In the genomic region with DNA sequence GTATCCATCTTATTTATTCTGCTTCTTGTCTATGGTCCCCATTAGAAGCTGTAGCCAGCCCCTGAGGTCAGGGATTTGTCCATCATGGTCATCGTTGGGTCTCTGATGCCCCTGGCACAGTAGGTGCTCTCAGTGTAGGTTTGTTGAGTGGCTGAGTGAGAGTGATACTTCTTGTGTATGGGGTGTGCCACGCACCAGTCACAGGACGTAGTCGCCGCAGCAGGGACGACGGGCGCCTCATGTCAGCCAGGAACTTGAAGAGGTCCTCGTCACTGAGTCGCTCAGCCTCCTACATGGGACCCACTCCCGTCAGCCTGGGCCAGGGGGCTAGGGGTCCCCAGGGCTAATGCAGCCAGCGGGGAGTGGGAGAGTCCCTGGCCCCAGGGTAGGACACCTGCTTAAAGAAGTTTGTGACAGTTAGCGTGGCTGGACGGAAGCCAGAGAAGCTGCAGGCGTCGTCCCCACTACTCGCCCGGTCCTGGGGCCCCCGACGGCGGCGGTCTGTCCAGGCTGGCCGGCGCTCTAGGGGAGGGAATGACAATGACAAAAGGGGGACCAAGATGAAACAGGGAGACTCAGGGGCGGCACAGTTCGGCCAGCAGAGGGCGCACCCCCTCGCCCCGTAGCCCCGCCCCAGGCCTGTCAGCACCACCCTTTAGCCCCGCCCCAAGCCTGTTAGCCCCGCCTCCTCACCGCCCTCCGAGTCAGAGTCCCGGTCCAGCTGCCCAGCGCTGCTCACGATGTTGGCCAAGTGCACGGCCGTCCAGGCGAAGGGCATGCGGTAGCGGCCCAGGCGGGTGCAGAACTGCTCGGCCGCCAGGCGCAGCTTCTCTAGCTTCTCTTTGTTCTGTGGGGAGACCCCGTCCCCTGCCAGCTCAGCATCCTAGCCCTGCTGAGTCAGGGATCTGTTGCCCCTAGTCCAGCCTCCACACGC, we compare ENCODE assay signal across 8 cellular contexts. TPM values are rescaled to one million over a fixed set of nuclear protein-coding genes. Genes with fewer than 3 reads are reported as not detected.
DNase-seq lines count a peak whose midpoint lies in the region; ATAC-seq and TF ChIP-seq lines count a peak whose summit lies in the region.
"Had no signal": no experiment of that assay in that cellular context is flagged by ENCODE, and none has a peak within 500 bp of the region (broad histone marks: within the 10 kb centered on the region; RNA-seq: fewer than 3 reads in every experiment).

No MANE protein-coding gene starts in this region.

- TF ChIP-seq CTCF in GM12875 (IDR thresholded peaks at IDR 0.05; ENCODE audit: borderline replicate concordance, insufficient read depth, low read depth, low read length) (peak; percentile 89), KMS-11 (conservative IDR thresholded peaks at IDR 0.05; ENCODE audit: low read depth, low read length) (peak; percentile 78), adrenal gland (IDR thresholded peaks at IDR 0.05) (peak; percentile 57 to 91 (median 70)), retinal pigment epithelial cell (conservative IDR thresholded peaks at IDR 0.05; ENCODE audit: low read depth, low read length) (peak; percentile 73)

- H3K4me1 ChIP-seq in KMS-11 (ENCODE audit: low read depth, poor library complexity, severe bottlenecking) = peaks cover 5% of the 10 kb centered on the region
- H3K4me1 ChIP-seq in adrenal gland (replicated peaks in 1 of 2) = peaks cover 3 to 5% of the 10 kb centered on the region in 2 donors

- peak; percentile 19 to 65 for TF ChIP-seq POLR2A in adrenal gland (IDR thresholded peaks at IDR 0.05)

- H3K4me3 ChIP-seq in GM12875 (ENCODE audit: low read depth, low read length) = no peak overlapping the region
- no peak overlapping the region for H3K4me3 ChIP-seq in KMS-11 (IDR thresholded peaks at IDR 0.05; ENCODE audit: insufficient read depth, low read depth, low read length)
- no peak overlapping the region for H3K4me3 ChIP-seq in adrenal gland
- peak overlapping the region; percentile 20 for H3K4me3 ChIP-seq in retinal pigment epithelial cell (ENCODE audit: low read length)

- H3K4me2 ChIP-seq in KMS-11 = peak overlapping the region; percentile 88; the same call in 1 of the 2 replicates

- no peak overlapping the region for H3K9ac ChIP-seq in KMS-11

- H3K79me2 ChIP-seq in KMS-11 (ENCODE audit: insufficient read depth, low read depth) = no peaks in the 10 kb centered on the region

- intact Hi-C loops in adrenal gland (cut with DNase I) (no loop called here), left ventricle myocardium superior (cut with micrococcal nuclease) (no loop called here)

- DNase-seq in T-helper 1 cell (peak; percentile 64 to 83 (median 74)), adrenal gland (peak; percentile 98 to 99 (median 98)), left ventricle myocardium superior (peak; percentile 96), retinal pigment epithelial cell (ENCODE audit: low read depth) (peak; percentile 15)

- peak overlapping the region; percentile 61; the same call in 1 of the 2 replicates for H2AFZ ChIP-seq in KMS-11 (ENCODE audit: low read depth)

- H3K27ac ChIP-seq in KMS-11 = no peak overlapping the region
- H3K27ac ChIP-seq in adrenal gland = peak overlapping the region in 3 of 5 donors; percentile 33 to 72 (median 68)

- no peaks in the 10 kb centered on the region for H4K20me1 ChIP-seq in KMS-11 (ENCODE audit: insufficient read depth)

- no peaks in the 10 kb centered on the region for H3K36me3 ChIP-seq in KMS-11 (ENCODE audit: insufficient read depth)
- H3K36me3 ChIP-seq in adrenal gland (replicated peaks in 1 of 2) = peaks cover 0 to 11% of the 10 kb centered on the region in 2 donors

- WGBS in adrenal gland, 4 donors = 29 to 67% (median 43%) methylated on average over 19 to 48 of the region's 48 CpGs

- no peaks in the 10 kb centered on the region for H3K9me3 ChIP-seq in adrenal gland (replicated peaks in 1 of 3)

- ATAC-seq in left ventricle myocardium superior = peak; percentile 88
- ATAC-seq in GM18519 (IDR thresholded peaks at IDR 0.05; ENCODE audit: low FRiP score, unreplicated experiment) = no peak

- H3K27me3 ChIP-seq in KMS-11 (ENCODE audit: insufficient read depth, low read depth) = peaks cover 19% of the 10 kb centered on the region
- no peaks in the 10 kb centered on the region for H3K27me3 ChIP-seq in adrenal gland

RNA-seq across cellular contexts. Expression of a gene that starts 3.7 kb away (rescaled TPM):
- total RNA-seq in adrenal gland = 1 to 10 TPM in 2 of 8 donors, under 1 TPM in 3, not detected in 3; 0.39 to 1.8 (median 0.69) TPM
- polyA plus RNA-seq in adrenal gland = 10 to 100 TPM in 1 of 3 donors, 1 to 10 TPM in 1, not detected in 1; 4.2 to 10.0 TPM
- not detected for total RNA-seq in left ventricle myocardium superior
- total RNA-seq: urinary bladder had no signal

RNA-seq across cellular contexts. Expression of a gene that starts 19.2 kb away (rescaled TPM):
- total RNA-seq in adrenal gland (100 to 1,000 TPM in 1 of 8 donors, 10 to 100 TPM in 7; 31.5 to 101 (median 38.3) TPM), left ventricle myocardium superior (39.6 TPM)
- 100 to 1,000 TPM in 1 of 3 donors, 10 to 100 TPM in 1, 1 to 10 TPM in 1; 4.5 to 152 (median 77.1) TPM for polyA plus RNA-seq in adrenal gland

RNA-seq across cellular contexts. Expression of a gene that starts 45.8 kb away (rescaled TPM):
- total RNA-seq in adrenal gland (100 to 1,000 TPM in 7 of 8 donors, 10 to 100 TPM in 1; 51.3 to 395 (median 194) TPM), left ventricle myocardium superior (471 TPM)
- polyA plus RNA-seq in adrenal gland = 100 to 1,000 TPM in 1 of 3 donors, 10 to 100 TPM in 2; 44.4 to 149 (median 62.7) TPM

RNA-seq across cellular contexts. Expression of a gene that starts 52.8 kb away (rescaled TPM):
- total RNA-seq in adrenal gland (not detected), left ventricle myocardium superior (not detected)
- polyA plus RNA-seq in adrenal gland = not detected
- total RNA-seq: urinary bladder had no signal
- polyA plus RNA-seq: urinary bladder had no signal

Comparison
In these comparisons a context has a peak if more than half of its experiments do, and no peak if none do; other contexts are left out.
1. DNase-seq: peak in every context shown above with its lines; median percentile 98 in adrenal gland; 96 in left ventricle myocardium superior; 74 in T-helper 1 cell; 15 in retinal pigment epithelial cell.